ENCODE assay signal across 32 cellular contexts in the genomic region with DNA sequence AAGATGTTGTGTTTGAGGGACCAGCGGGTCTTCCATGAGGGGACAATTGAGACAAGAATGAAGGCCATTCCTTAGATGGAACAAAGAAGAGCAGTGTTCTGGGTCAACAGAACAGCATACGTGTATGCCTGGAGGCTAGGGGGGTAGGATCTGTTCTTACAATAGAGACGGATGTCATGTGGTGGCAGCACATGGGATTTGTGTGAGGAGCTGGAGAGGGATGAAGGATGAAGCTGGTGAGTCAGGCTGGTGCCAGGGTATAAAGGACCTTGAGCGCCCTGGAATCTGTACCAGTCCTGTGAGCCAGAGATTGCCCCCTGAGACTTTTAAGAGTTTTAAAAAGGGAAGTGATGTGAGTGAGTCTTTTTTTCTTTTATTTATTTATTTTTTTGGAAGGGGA. TPM values are rescaled to one million over a fixed set of nuclear protein-coding genes. Genes with fewer than 3 reads are reported as not detected.
"Had no signal": no experiment of that assay in that cellular context is flagged by ENCODE, and none has a peak within 500 bp of the region (broad histone marks: within the 10 kb centered on the region; RNA-seq: fewer than 3 reads in every experiment).

No MANE protein-coding gene starts in this region.

- H3K4me1 Mint-ChIP-seq: natural killer cell had no signal

- H3K36me3 ChIP-seq: adrenal gland, ascending aorta, left lung, prostate gland, right atrium auricular region, upper lobe of right lung had no signal

- DNase-seq: activated CD4-positive, alpha-beta T cell treated with anti-CD3 and anti-CD28 coated beads for 4 hours; activated CD4-positive, alpha-beta T cell treated with anti-CD3 and anti-CD28 coated beads, Interleukin-2, amount 50 U/mL, for 48 hours; activated CD4-positive, CD25-positive, alpha-beta regulatory T cell; activated CD8-positive, alpha-beta memory T cell treated with anti-CD3 and anti-CD28 coated beads, Interleukin-2, amount 50 U/mL, for 48 hours; activated naive CD4-positive, alpha-beta T cell; activated T-cell treated with anti-CD3 and anti-CD28 coated beads, Interleukin-2, amount 50 U/mL, for 4 hours; adrenal gland; central memory CD4-positive, alpha-beta T cell; effector memory CD8-positive, alpha-beta T cell; glutamatergic neuron; kidney glomerular epithelial cell; left lung; natural killer cell; stimulated activated CD4-positive, alpha-beta T cell treated with anti-CD3 and anti-CD28 coated beads, Interleukin-4, amount 100 ng/mL, for 24 hours; stimulated activated naive CD8-positive, alpha-beta T cell treated with anti-CD3 and anti-CD28 coated beads, Interleukin-15, Interleukin-2, amounts not matched to agents 100 U/mL and 50 U/mL, for 24 hours; upper lobe of right lung had no signal

- H3K36me3 Mint-ChIP-seq: activated naive CD8-positive, alpha-beta T cell; mesothelial cell of epicardium; natural killer cell had no signal

- H3K9me3 ChIP-seq: adrenal gland, ascending aorta, left lung, prostate gland, right atrium auricular region, upper lobe of right lung had no signal

- H3K4me3 ChIP-seq: adrenal gland, ascending aorta, hepatocyte, left lung, lung, prostate gland, right atrium auricular region, upper lobe of right lung had no signal

- H3K4me1 ChIP-seq: adrenal gland, ascending aorta, left lung, prostate gland, right atrium auricular region, upper lobe of right lung had no signal

- H3K27ac ChIP-seq: adrenal gland, ascending aorta, hepatocyte, left lung, prostate gland, right atrium auricular region, upper lobe of right lung had no signal

- ATAC-seq: activated T-cell treated with anti-CD3 and anti-CD28 coated beads, Interleukin-2, amount 50 U/mL, for 4 hours; effector memory CD8-positive, alpha-beta T cell; esophagus mucosa; left lung; natural killer cell; stimulated activated naive CD8-positive, alpha-beta T cell treated with anti-CD3 and anti-CD28 coated beads, Interleukin-15, Interleukin-2, amounts not matched to agents 100 U/mL and 50 U/mL, for 24 hours; upper lobe of right lung had no signal

- H3K27ac Mint-ChIP-seq: activated naive CD8-positive, alpha-beta T cell; activated T-helper 2 cell treated with anti-CD3 and anti-CD28 coated beads, Interferon-gamma antibody, Interleukin-2, Interleukin-4, amounts not matched to agents 10 μg/mL and 5 μg/mL and 100 μg/mL, durations not matched to agents 14 hours and 24 hours and 36 hours; effector memory CD8-positive, alpha-beta T cell; mesothelial cell of epicardium; natural killer cell had no signal

- H3K27me3 ChIP-seq: adrenal gland, ascending aorta, left lung, right atrium auricular region, upper lobe of right lung had no signal

- H3K9me3 Mint-ChIP-seq: activated T-cell treated with anti-CD3 and anti-CD28 coated beads, Interleukin-2, amount 50 U/mL, for 4 hours; activated T-helper 2 cell treated with anti-CD3 and anti-CD28 coated beads, Interferon-gamma antibody, Interleukin-2, Interleukin-4, amounts not matched to agents 10 μg/mL and 5 μg/mL and 100 μg/mL, durations not matched to agents 14 hours and 24 hours and 36 hours; effector memory CD8-positive, alpha-beta T cell; mesothelial cell of epicardium; natural killer cell had no signal

- H3K4me3 Mint-ChIP-seq: activated naive CD8-positive, alpha-beta T cell; activated T-cell treated with anti-CD3 and anti-CD28 coated beads, Interleukin-2, amount 50 U/mL, for 4 hours; effector memory CD8-positive, alpha-beta T cell; mesothelial cell of epicardium; natural killer cell had no signal

RNA-seq across cellular contexts. Expression of a gene that starts 22.8 kb away (rescaled TPM):
- total RNA-seq: activated CD8-positive, alpha-beta memory T cell treated with anti-CD3 and anti-CD28 coated beads for 36 hours; activated T-cell treated with anti-CD3 and anti-CD28 coated beads, Interleukin-2, amount 50 U/mL, for 4 hours; activated T-helper 2 cell treated with anti-CD3 and anti-CD28 coated beads, Interferon-gamma antibody, Interleukin-2, Interleukin-4, amounts not matched to agents 10 μg/mL and 5 μg/mL and 100 μg/mL, durations not matched to agents 14 hours and 24 hours and 36 hours; dermis microvascular lymphatic vessel endothelial cell; endothelial cell of umbilical vein; natural killer cell; osteoblast had no signal
- polyA plus RNA-seq: endothelial cell of umbilical vein had no signal

RNA-seq across cellular contexts. Expression of a gene that starts 32.1 kb away (rescaled TPM):
- total RNA-seq: activated CD8-positive, alpha-beta memory T cell treated with anti-CD3 and anti-CD28 coated beads for 36 hours; activated T-cell treated with anti-CD3 and anti-CD28 coated beads, Interleukin-2, amount 50 U/mL, for 4 hours; activated T-helper 2 cell treated with anti-CD3 and anti-CD28 coated beads, Interferon-gamma antibody, Interleukin-2, Interleukin-4, amounts not matched to agents 10 μg/mL and 5 μg/mL and 100 μg/mL, durations not matched to agents 14 hours and 24 hours and 36 hours; ascending aorta; dermis microvascular lymphatic vessel endothelial cell; endothelial cell of umbilical vein; esophagus mucosa; frontal cortex; hepatocyte; left lung; lung; mesothelial cell of epicardium; natural killer cell; osteoblast; prostate gland; right atrium auricular region; subcutaneous adipose tissue; upper lobe of right lung had no signal
- polyA plus RNA-seq: endothelial cell of umbilical vein, hepatocyte, lung, thymus had no signal
